Comparison of ENCODE assay signal across 9 cellular contexts in genomic region chr5:35902032-35902681, GRCh38. TPM values are rescaled to one million over a fixed set of nuclear protein-coding genes. Genes with fewer than 3 reads are reported as not detected.
DNase-seq lines count a peak whose midpoint lies in the region; ATAC-seq and TF ChIP-seq lines count a peak whose summit lies in the region.
"Had no signal": no experiment of that assay in that cellular context is flagged by ENCODE, and none has a peak within 500 bp of the region (broad histone marks: within the 10 kb centered on the region; RNA-seq: fewer than 3 reads in every experiment).

No MANE protein-coding gene starts in this region.

- DNase-seq in fibroblast of villous mesenchyme (ENCODE audit: low read depth): peak; percentile 55
- no peak for DNase-seq in mucosa of gallbladder (ENCODE audit: low spot score)
- DNase-seq in C1 segment of cervical spinal cord (lab: John Stamatoyannopoulos, UW): no peak
- DNase-seq in NCI-H526 (lab: John Stamatoyannopoulos, UW): no peak
- DNase-seq in activated effector memory CD4-positive, alpha-beta T cell treated with anti-CD3 and anti-CD28 coated beads, Interleukin-2, amount 50 U/mL, for 16 hours: no peak
- DNase-seq: effector CD8-positive, alpha-beta T cell had no signal

- H3K4me3 ChIP-seq in fibroblast of villous mesenchyme (ENCODE audit: low read depth, low read length): no peak overlapping the region

- no peak for TF ChIP-seq CTCF in fibroblast of villous mesenchyme (IDR thresholded peaks at IDR 0.05; ENCODE audit: insufficient read depth, low read depth, low read length)

- ATAC-seq in GM18502 (IDR thresholded peaks at IDR 0.05; ENCODE audit: poor library complexity, unreplicated experiment): peak; percentile 70
- peak; percentile 52 for ATAC-seq in GM21515 (IDR thresholded peaks at IDR 0.05; ENCODE audit: unreplicated experiment)
- peak; percentile 62 for ATAC-seq in HG03565 (IDR thresholded peaks at IDR 0.05; ENCODE audit: unreplicated experiment)

RNA-seq across cellular contexts. Expression of gene CAPSL, which starts 36.3 kb away (rescaled TPM):
- total RNA-seq in fibroblast of villous mesenchyme (0.43 TPM in 1 of 2 replicates, not detected in the other), mucosa of gallbladder (not detected)

RNA-seq across cellular contexts. Expression of gene IL7R, which starts 45.5 kb away (rescaled TPM):
- total RNA-seq in fibroblast of villous mesenchyme: 12.9 and 74.7 TPM in 2 replicates
- 34.0 TPM for total RNA-seq in mucosa of gallbladder
